In genomic region chr1:168135116-168135981, GRCh38 we compare ENCODE assay signal across 9 cellular contexts. TPM values are rescaled to one million over a fixed set of nuclear protein-coding genes. Genes with fewer than 3 reads are reported as not detected.
DNase-seq lines count a peak whose midpoint lies in the region; ATAC-seq and TF ChIP-seq lines count a peak whose summit lies in the region.
"Had no signal": no experiment of that assay in that cellular context is flagged by ENCODE, and none has a peak within 500 bp of the region (broad histone marks: within the 10 kb centered on the region; RNA-seq: fewer than 3 reads in every experiment).

No MANE protein-coding gene starts in this region.

- H3K27me3 ChIP-seq in cardiac muscle cell (no peaks in the 10 kb centered on the region), left lung (peaks cover 0 to 34% of the 10 kb centered on the region in 2 donors), upper lobe of right lung (no peaks in the 10 kb centered on the region)

- peaks cover 33% of the 10 kb centered on the region for H3K27me3 Mint-ChIP-seq in activated naive CD8-positive, alpha-beta T cell

- no peak for ATAC-seq in Right ventricle myocardium superior (ENCODE audit: poor library complexity)
- ATAC-seq in left lung: peak; percentile 19
- ATAC-seq in upper lobe of right lung: peak; percentile 33
- ATAC-seq in GM18502 (IDR thresholded peaks at IDR 0.05; ENCODE audit: poor library complexity, unreplicated experiment): no peak

- no peak overlapping the region for H3K27ac Mint-ChIP-seq in activated naive CD8-positive, alpha-beta T cell

- H3K9me3 ChIP-seq in cardiac muscle cell (ENCODE audit: low read depth): no peaks in the 10 kb centered on the region
- no peaks in the 10 kb centered on the region for H3K9me3 ChIP-seq in left lung
- no peaks in the 10 kb centered on the region for H3K9me3 ChIP-seq in upper lobe of right lung

- H3K9me3 Mint-ChIP-seq in activated naive CD8-positive, alpha-beta T cell (ENCODE audit: low read depth): no peaks in the 10 kb centered on the region

- intact Hi-C loops in Right ventricle myocardium superior (cut with DNase I): no loop called here
- intact Hi-C loops in left lung (cut with DNase I): no loop called here
- intact Hi-C loops in upper lobe of right lung (cut with DNase I): no loop called here

- H3K4me1 Mint-ChIP-seq in activated naive CD8-positive, alpha-beta T cell (ENCODE audit: low read depth): peaks cover 24% of the 10 kb centered on the region

- DNase-seq in cardiac muscle cell (ENCODE audit: low read depth in 1 of 2, low spot score in 1 of 2) (no peak), Right ventricle myocardium superior (no peak), left lung (no peak), upper lobe of right lung (no peak), NCI-H1694 (lab: John Stamatoyannopoulos, UW) (no peak), DMS 273 (lab: John Stamatoyannopoulos, UW; ENCODE audit: unreplicated experiment) (no peak)
- DNase-seq: central memory CD4-positive, alpha-beta T cell had no signal

- H3K4me3 Mint-ChIP-seq in activated naive CD8-positive, alpha-beta T cell: peak overlapping the region; percentile 86

- H3K4me1 ChIP-seq in cardiac muscle cell (ENCODE audit: low read depth): peaks cover 10% of the 10 kb centered on the region
- H3K4me1 ChIP-seq in left lung: peaks cover 10 to 23% of the 10 kb centered on the region in 2 donors
- H3K4me1 ChIP-seq in upper lobe of right lung: peaks cover 7% of the 10 kb centered on the region

- TF ChIP-seq CTCF in cardiac muscle cell (IDR thresholded peaks at IDR 0.05; ENCODE audit: low read depth, low read length) (no peak), left lung (IDR thresholded peaks at IDR 0.05) (no peak), upper lobe of right lung (IDR thresholded peaks at IDR 0.05) (no peak)

- H3K4me3 ChIP-seq in cardiac muscle cell (peak overlapping the region; percentile 76), left lung (peak overlapping the region; percentile 73 to 82), upper lobe of right lung (peak overlapping the region; percentile 82)

- no peak overlapping the region for H3K27ac ChIP-seq in cardiac muscle cell
- H3K27ac ChIP-seq in left lung: peak overlapping the region in 1 of 2 donors; percentile 22
- H3K27ac ChIP-seq in upper lobe of right lung: no peak overlapping the region

- no peaks in the 10 kb centered on the region for H3K36me3 Mint-ChIP-seq in activated naive CD8-positive, alpha-beta T cell

- H3K36me3 ChIP-seq in cardiac muscle cell (peaks cover 4% of the 10 kb centered on the region), left lung (no peaks in the 10 kb centered on the region), upper lobe of right lung (no peaks in the 10 kb centered on the region)

RNA-seq across cellular contexts. Expression of gene GPR161, which starts 1.4 kb away (rescaled TPM):
- total RNA-seq in cardiac muscle cell: 15.5 and 17.0 TPM in 2 replicates
- polyA plus RNA-seq in cardiac muscle cell: 27.6 and 29.7 TPM in 2 replicates
- 3.1 TPM for total RNA-seq in Right ventricle myocardium superior
- 10 to 100 TPM in 1 of 2 donors, 1 to 10 TPM in 1; 9.3 to 22.0 TPM for total RNA-seq in left lung
- 14.5 TPM for total RNA-seq in upper lobe of right lung

RNA-seq across cellular contexts. Expression of gene TIPRL, which starts 43.4 kb away (rescaled TPM):
- total RNA-seq in cardiac muscle cell: 26.7 and 35.1 TPM in 2 replicates
- 44.0 and 57.3 TPM in 2 replicates for polyA plus RNA-seq in cardiac muscle cell
- 23.6 TPM for total RNA-seq in Right ventricle myocardium superior
- 10 to 100 TPM; 26.2 to 26.7 TPM for total RNA-seq in left lung
- total RNA-seq in upper lobe of right lung: 26.9 TPM

Comparison
In these comparisons a context has a peak if more than half of its experiments do, and no peak if none do; other contexts are left out.
1. ATAC-seq: peak in left lung (single experiment) and upper lobe of right lung (single experiment); none in Right ventricle myocardium superior (single experiment) and GM18502 (single experiment).
2. Peak in every context shown above with its lines, with median percentiles within 50 percentile points of each other: H3K4me3 ChIP-seq.